ENCODE assay signal across 9 cellular contexts in the genomic region with DNA sequence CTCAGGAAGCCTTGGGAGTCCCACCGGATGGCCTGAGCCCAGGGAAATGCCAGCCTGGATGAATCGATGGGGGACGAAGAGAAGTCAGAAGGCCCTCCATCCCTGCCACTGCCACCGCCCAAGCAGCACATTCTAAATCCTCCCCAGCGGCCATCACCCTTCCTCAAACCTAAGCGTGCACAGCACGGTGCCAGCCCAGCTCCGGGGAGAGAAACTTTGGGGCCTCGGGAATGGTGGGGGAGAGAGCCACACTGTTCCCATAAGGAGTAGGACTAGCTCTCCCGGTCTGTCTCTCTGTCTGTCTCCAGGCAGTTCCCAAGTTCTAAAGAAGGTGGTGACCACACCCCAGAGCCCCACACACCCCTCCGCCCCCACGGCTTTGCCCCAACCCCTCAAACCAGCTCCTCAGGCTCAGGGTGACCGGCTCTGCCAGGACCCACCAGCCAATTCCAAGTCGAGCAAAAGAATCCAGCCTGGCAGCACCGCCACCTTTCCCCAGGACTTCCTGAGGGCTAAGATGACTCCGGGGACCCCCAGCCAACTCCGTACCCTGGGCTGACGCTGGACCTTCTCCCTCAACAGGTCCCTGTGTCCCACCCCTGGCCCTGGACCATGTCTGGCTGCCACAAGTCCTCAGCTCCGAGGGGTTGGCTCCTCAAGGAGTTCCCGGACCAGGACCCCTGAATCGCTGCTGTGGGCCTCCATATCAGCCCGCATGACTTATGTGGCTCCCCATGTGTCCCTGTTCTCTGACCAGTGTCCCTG. TPM values are rescaled to one million over a fixed set of nuclear protein-coding genes. Genes with fewer than 3 reads are reported as not detected.
DNase-seq lines count a peak whose midpoint lies in the region; ATAC-seq, FAIRE-seq and TF ChIP-seq lines count a peak whose summit lies in the region.
"Had no signal": no experiment of that assay in that cellular context is flagged by ENCODE, and none has a peak within 500 bp of the region (broad histone marks: within the 10 kb centered on the region; RNA-seq: fewer than 3 reads in every experiment).

No MANE protein-coding gene starts in this region.

- intact Hi-C loops in activated CD4-positive, alpha-beta T cell treated with anti-CD3 and anti-CD28 coated beads for 36 hours (cut with DNase I, micrococcal nuclease) = loop anchor here (1.0 to 5.0 kb wide), 6 partner anchors 12 to 162 kb away; no protein-coding TSS in a partner anchor
- intact Hi-C loops in left colon (cut with DNase I, micrococcal nuclease) = loop anchor here (5.0 to 10.0 kb wide), 2 partner anchors 117 to 119 kb away; no protein-coding TSS in a partner anchor

- no peak for FAIRE-seq in astrocyte (lab: Jason Lieb, UNC)

- H3K4me3 ChIP-seq in astrocyte (ENCODE audit: insufficient read depth, low read depth, low read length) (peak overlapping the region; percentile 95), thymus (ENCODE audit: low read length) (no peak overlapping the region), Karpas-422 (ENCODE audit: low read length) (no peak overlapping the region)

- H3K9me3 Mint-ChIP-seq in activated CD4-positive, alpha-beta T cell treated with anti-CD3 and anti-CD28 coated beads for 36 hours (ENCODE audit: low read depth) = no peaks in the 10 kb centered on the region
- no peaks in the 10 kb centered on the region for H3K9me3 Mint-ChIP-seq in astrocyte (ENCODE audit: unreplicated experiment)

- H3K9ac ChIP-seq in astrocyte (ENCODE audit: low read length) = peak overlapping the region; percentile 91
- H3K9ac ChIP-seq in Karpas-422 (ENCODE audit: low read length) = no peak overlapping the region

- POLR2A ChIA-PET in activated CD4-positive, alpha-beta T cell treated with anti-CD3 and anti-CD28 coated beads for 36 hours (lab: Charles Lee) = interaction anchor here (0.5 to 2.8 kb wide), 6 partner anchors 8 to 119 kb away, joined by 3 to 26 read pairs (median 4); a partner anchor contains a TSS

- H4K20me1 ChIP-seq in astrocyte (ENCODE audit: insufficient read depth, low read length) (peaks cover 64% of the 10 kb centered on the region), Karpas-422 (ENCODE audit: insufficient read depth, low read depth, low read length) (no peaks in the 10 kb centered on the region)

- H3K27ac ChIP-seq in astrocyte (ENCODE audit: low read depth, low read length) (peak overlapping the region; percentile 87), thymus (ENCODE audit: low read depth) (peak overlapping the region; percentile 32), Karpas-422 (ENCODE audit: low read length) (no peak overlapping the region)

- H3K36me3 ChIP-seq in astrocyte (ENCODE audit: insufficient read depth, low read length) (no peaks in the 10 kb centered on the region), thymus (ENCODE audit: control insufficient read depth, insufficient read depth) (no peaks in the 10 kb centered on the region), Karpas-422 (ENCODE audit: insufficient read depth, low read length) (no peaks in the 10 kb centered on the region)
- H3K36me3 ChIP-seq: BE2C had no signal

- H2AFZ ChIP-seq in astrocyte (ENCODE audit: low read depth, low read length) = no peak overlapping the region
- H2AFZ ChIP-seq in Karpas-422 (ENCODE audit: low read length) = no peak overlapping the region

- peak overlapping the region; percentile 83 for H3K4me3 Mint-ChIP-seq in activated CD4-positive, alpha-beta T cell treated with anti-CD3 and anti-CD28 coated beads for 36 hours
- peak overlapping the region; percentile 94 for H3K4me3 Mint-ChIP-seq in astrocyte (ENCODE audit: unreplicated experiment)

- 95% methylated on average over 22 of the region's 22 CpGs for WGBS in thymus

- H3K79me2 ChIP-seq in astrocyte (ENCODE audit: insufficient read depth, low read length) (peaks cover 84% of the 10 kb centered on the region), Karpas-422 (ENCODE audit: low read length) (no peaks in the 10 kb centered on the region)

- no peaks in the 10 kb centered on the region for H3K9me3 ChIP-seq in astrocyte (ENCODE audit: insufficient read depth, low read depth, low read length)
- no peaks in the 10 kb centered on the region for H3K9me3 ChIP-seq in thymus (ENCODE audit: control insufficient read depth)
- no peaks in the 10 kb centered on the region for H3K9me3 ChIP-seq in Karpas-422 (ENCODE audit: low read length)
- H3K9me3 ChIP-seq: BE2C had no signal

- no peaks in the 10 kb centered on the region for H3K27me3 ChIP-seq in astrocyte (ENCODE audit: insufficient read depth, low read length)
- H3K27me3 ChIP-seq in thymus (ENCODE audit: control insufficient read depth, insufficient read depth) = peaks cover 47% of the 10 kb centered on the region
- no peaks in the 10 kb centered on the region for H3K27me3 ChIP-seq in Karpas-422 (ENCODE audit: low read length)

- DNase-seq in activated CD4-positive, alpha-beta T cell treated with anti-CD3 and anti-CD28 coated beads for 36 hours = no peak
- DNase-seq in activated CD4-positive, alpha-beta T cell treated with anti-CD3 and anti-CD28 coated beads, Interleukin-2, amount 50 U/mL, for 4 hours = no peak
- no peak for DNase-seq in astrocyte (ENCODE audit: low read depth)
- DNase-seq in left colon = peak; percentile 40 to 49
- DNase-seq in Karpas-422 = no peak
- DNase-seq in AG08395 (ENCODE audit: low spot score) = no peak
- DNase-seq: BE2C had no signal

- no peak for ATAC-seq in activated CD4-positive, alpha-beta T cell treated with anti-CD3 and anti-CD28 coated beads for 36 hours
- ATAC-seq in left colon (no peak), HG03039 (IDR thresholded peaks at IDR 0.05; ENCODE audit: unreplicated experiment) (no peak)

- H3K4me1 ChIP-seq in astrocyte (ENCODE audit: insufficient read depth, low read length) (peaks cover 66% of the 10 kb centered on the region), thymus (ENCODE audit: control insufficient read depth, insufficient read depth, low read length) (peaks cover 3% of the 10 kb centered on the region), Karpas-422 (ENCODE audit: low read length) (peaks cover 15% of the 10 kb centered on the region)

- CTCF ChIA-PET in activated CD4-positive, alpha-beta T cell treated with anti-CD3 and anti-CD28 coated beads for 36 hours (lab: Charles Lee) = interaction anchor here (0.6 to 4.6 kb wide), 21 partner anchors 7 to 231 kb away, joined by 3 to 60 read pairs (median 5); a partner anchor contains a TSS

- H3K4me2 ChIP-seq in astrocyte (ENCODE audit: low read length) (peak overlapping the region; percentile 90), Karpas-422 (ENCODE audit: low read depth, low read length, poor library complexity, severe bottlenecking) (no peak overlapping the region)

- peaks cover 5% of the 10 kb centered on the region for H3K27me3 Mint-ChIP-seq in activated CD4-positive, alpha-beta T cell treated with anti-CD3 and anti-CD28 coated beads for 36 hours
- H3K27me3 Mint-ChIP-seq in astrocyte (ENCODE audit: low read depth, unreplicated experiment) = no peaks in the 10 kb centered on the region

- H3K4me1 Mint-ChIP-seq in activated CD4-positive, alpha-beta T cell treated with anti-CD3 and anti-CD28 coated beads for 36 hours = peaks cover 75% of the 10 kb centered on the region
- peaks cover 52% of the 10 kb centered on the region for H3K4me1 Mint-ChIP-seq in astrocyte (ENCODE audit: low read depth, unreplicated experiment)

- H3K36me3 Mint-ChIP-seq in activated CD4-positive, alpha-beta T cell treated with anti-CD3 and anti-CD28 coated beads for 36 hours (ENCODE audit: low read depth) = peaks cover 1% of the 10 kb centered on the region
- no peaks in the 10 kb centered on the region for H3K36me3 Mint-ChIP-seq in astrocyte (ENCODE audit: low read depth, unreplicated experiment)

- peak overlapping the region; percentile 58 for H3K27ac Mint-ChIP-seq in activated CD4-positive, alpha-beta T cell treated with anti-CD3 and anti-CD28 coated beads for 36 hours
- H3K27ac Mint-ChIP-seq in astrocyte (ENCODE audit: unreplicated experiment) = peak overlapping the region; percentile 77

- H3K9me2 ChIP-seq in Karpas-422 (replicated peaks; ENCODE audit: insufficient read depth, low read length) = no peaks in the 10 kb centered on the region

- no peak for TF ChIP-seq CTCF in astrocyte (IDR thresholded peaks at IDR 0.05; ENCODE audit: insufficient read depth, low read depth, low read length)

RNA-seq across cellular contexts. Expression of a gene that starts 2.7 kb away (rescaled TPM):
- 10 to 100 TPM; 47.3 to 54.7 TPM for total RNA-seq in activated CD4-positive, alpha-beta T cell treated with anti-CD3 and anti-CD28 coated beads for 36 hours
- total RNA-seq in astrocyte (305 and 378 TPM in 2 replicates), left colon (100 to 1,000 TPM; 629 to 631 TPM)
- polyA plus RNA-seq in thymus = 35.8 TPM
- under 0.01 and 0.34 TPM in 2 replicates for total RNA-seq in Karpas-422 (2014; rRNA removed; shearing (Covaris generic); ENCODE audit: low replicate concordance)

RNA-seq across cellular contexts. Expression of a gene that starts 29.8 kb away (rescaled TPM):
- total RNA-seq in activated CD4-positive, alpha-beta T cell treated with anti-CD3 and anti-CD28 coated beads for 36 hours = 1,000 to 10,000 TPM; 1,986 to 2,351 TPM
- 1,185 and 1,298 TPM in 2 replicates for total RNA-seq in astrocyte
- total RNA-seq in left colon = 1,000 to 10,000 TPM; 1,192 to 1,207 TPM
- 1,365 TPM for polyA plus RNA-seq in thymus
- 1,351 and 2,115 TPM in 2 replicates for total RNA-seq in Karpas-422 (2014; rRNA removed; shearing (Covaris generic); ENCODE audit: low replicate concordance)

RNA-seq across cellular contexts. Expression of a gene that starts 47.5 kb away (rescaled TPM):
- total RNA-seq in activated CD4-positive, alpha-beta T cell treated with anti-CD3 and anti-CD28 coated beads for 36 hours = 10 to 100 TPM; 32.5 to 36.0 TPM
- total RNA-seq in astrocyte (16.8 and 18.3 TPM in 2 replicates), left colon (10 to 100 TPM; 14.0 to 14.7 TPM)
- polyA plus RNA-seq in thymus = 25.3 TPM
- total RNA-seq in Karpas-422 (2014; rRNA removed; shearing (Covaris generic); ENCODE audit: low replicate concordance) = 8.1 and 17.3 TPM in 2 replicates

RNA-seq across cellular contexts. Expression of a gene that starts 57.8 kb away (rescaled TPM):
- 100 to 1,000 TPM; 159 to 179 TPM for total RNA-seq in activated CD4-positive, alpha-beta T cell treated with anti-CD3 and anti-CD28 coated beads for 36 hours
- 123 and 136 TPM in 2 replicates for total RNA-seq in astrocyte
- total RNA-seq in left colon = 10 to 100 TPM; 84.5 to 96.6 TPM
- 79.3 TPM for polyA plus RNA-seq in thymus
- total RNA-seq in Karpas-422 (2014; rRNA removed; shearing (Covaris generic); ENCODE audit: low replicate concordance) = 60.2 and 89.3 TPM in 2 replicates

Comparison
In these comparisons a context has a peak if more than half of its experiments do, and no peak if none do; other contexts are left out.
1. DNase-seq: peak in left colon (2 of 2); none in activated CD4-positive, alpha-beta T cell treated with anti-CD3 and anti-CD28 coated beads for 36 hours (single experiment), activated CD4-positive, alpha-beta T cell treated with anti-CD3 and anti-CD28 coated beads, Interleukin-2, amount 50 U/mL, for 4 hours (0 of 2), astrocyte (single experiment), Karpas-422 (single experiment) and AG08395 (single experiment).
2. RNA of a gene that starts 2.7 kb away (total RNA-seq): 629 to 631 TPM in left colon, 305 to 378 TPM in astrocyte and 47.3 to 54.7 TPM in activated CD4-positive, alpha-beta T cell treated with anti-CD3 and anti-CD28 coated beads for 36 hours; under 0.01 to 0.34 TPM in Karpas-422; every median in the first group is over 10 times any median in the second.